Comparison of ENCODE assay signal across 9 cellular contexts in genomic region chr1:162690672-162691434, GRCh38. TPM values are rescaled to one million over a fixed set of nuclear protein-coding genes. Genes with fewer than 3 reads are reported as not detected.
DNase-seq lines count a peak whose midpoint lies in the region; ATAC-seq and TF ChIP-seq lines count a peak whose summit lies in the region.
"Had no signal": no experiment of that assay in that cellular context is flagged by ENCODE, and none has a peak within 500 bp of the region (broad histone marks: within the 10 kb centered on the region; RNA-seq: fewer than 3 reads in every experiment).

No MANE protein-coding gene starts in this region.

- H3K27me3 ChIP-seq in RWPE2 (ENCODE audit: insufficient read depth, poor library complexity, severe bottlenecking), result no peaks in the 10 kb centered on the region
- H3K27me3 ChIP-seq: Peyer's patch had no signal

- H3K9me3 Mint-ChIP-seq in T-helper 2 cell treated with Interferon-gamma antibody and Interleukin-4, amounts not matched to agents 5 μg/mL and 100 μg/mL, for 36 hours, result no peaks in the 10 kb centered on the region

- H3K4me3 ChIP-seq in RWPE2 (ENCODE audit: severe bottlenecking), result no peak overlapping the region
- H3K4me3 ChIP-seq in fibroblast of villous mesenchyme (ENCODE audit: low read depth, low read length), result no peak overlapping the region
- H3K4me3 ChIP-seq: Peyer's patch had no signal

- intact Hi-C loops in sciatic nerve (cut with DNase I), result no loop called here

- DNase-seq in GOT3 (lab: John Stamatoyannopoulos, UW) (peak; percentile 40), RWPE2 (ENCODE audit: low spot score) (peak; percentile 81), fibroblast of villous mesenchyme (ENCODE audit: low read depth) (peak; percentile 85), sciatic nerve (ENCODE audit: low spot score) (no peak), COR-L47 (lab: John Stamatoyannopoulos, UW) (no peak)
- no peak for DNase-seq in T-helper 2 cell treated with Interferon-gamma antibody and Interleukin-4, amounts not matched to agents 5 μg/mL and 100 μg/mL, for 36 hours (ENCODE audit: low spot score)

- no peaks in the 10 kb centered on the region for H3K9me3 ChIP-seq in RWPE2 (ENCODE audit: severe bottlenecking)
- H3K9me3 ChIP-seq: Peyer's patch had no signal

- H3K4me1 Mint-ChIP-seq in T-helper 2 cell treated with Interferon-gamma antibody and Interleukin-4, amounts not matched to agents 5 μg/mL and 100 μg/mL, for 36 hours (ENCODE audit: low read depth), result peaks cover 3% of the 10 kb centered on the region

- no peak overlapping the region for H3K27ac Mint-ChIP-seq in T-helper 2 cell treated with Interferon-gamma antibody and Interleukin-4, amounts not matched to agents 5 μg/mL and 100 μg/mL, for 36 hours

- TF ChIP-seq CTCF in RWPE2 (IDR thresholded peaks at IDR 0.05; ENCODE audit: poor library complexity, severe bottlenecking) (no peak), fibroblast of villous mesenchyme (IDR thresholded peaks at IDR 0.05; ENCODE audit: insufficient read depth, low read depth, low read length) (no peak)

- ATAC-seq in RWPE2 (ENCODE audit: low read depth) (peak; percentile 96), sciatic nerve (peak; percentile 92), HG02885 (IDR thresholded peaks at IDR 0.05; ENCODE audit: poor library complexity, unreplicated experiment) (no peak), GM18870 (IDR thresholded peaks at IDR 0.05; ENCODE audit: unreplicated experiment) (no peak)

- H3K4me1 ChIP-seq in RWPE2 (ENCODE audit: insufficient read depth, poor library complexity, severe bottlenecking), result peaks cover 14% of the 10 kb centered on the region
- H3K4me1 ChIP-seq: Peyer's patch had no signal

- H3K27me3 Mint-ChIP-seq in T-helper 2 cell treated with Interferon-gamma antibody and Interleukin-4, amounts not matched to agents 5 μg/mL and 100 μg/mL, for 36 hours (ENCODE audit: low read depth), result peaks cover 7% of the 10 kb centered on the region

- H3K36me3 Mint-ChIP-seq in T-helper 2 cell treated with Interferon-gamma antibody and Interleukin-4, amounts not matched to agents 5 μg/mL and 100 μg/mL, for 36 hours (ENCODE audit: low read depth), result no peaks in the 10 kb centered on the region

- no peaks in the 10 kb centered on the region for H3K36me3 ChIP-seq in RWPE2 (ENCODE audit: low read depth)
- H3K36me3 ChIP-seq: Peyer's patch had no signal

- H3K4me3 Mint-ChIP-seq in T-helper 2 cell treated with Interferon-gamma antibody and Interleukin-4, amounts not matched to agents 5 μg/mL and 100 μg/mL, for 36 hours, result no peak overlapping the region

- peak overlapping the region; percentile 69 for H3K27ac ChIP-seq in RWPE2 (ENCODE audit: poor library complexity, severe bottlenecking)

RNA-seq across cellular contexts. Expression of gene DDR2, which starts 58.6 kb away (rescaled TPM):
- 227 and 289 TPM in 2 replicates for total RNA-seq in fibroblast of villous mesenchyme
- total RNA-seq in sciatic nerve, result 132 TPM

Comparison
In these comparisons a context has a peak if more than half of its experiments do, and no peak if none do; other contexts are left out.
1. DNase-seq: peak in GOT3 (single experiment), RWPE2 (single experiment) and fibroblast of villous mesenchyme (single experiment); none in sciatic nerve (single experiment), T-helper 2 cell treated with Interferon-gamma antibody and Interleukin-4, amounts not matched to agents 5 μg/mL and 100 μg/mL, for 36 hours (single experiment) and COR-L47 (single experiment).
2. ATAC-seq: peak in RWPE2 (single experiment) and sciatic nerve (single experiment); none in HG02885 (single experiment) and GM18870 (single experiment).